Comparison of ENCODE assay signal across 8 cellular contexts in genomic region chr6:19838442-19839236, GRCh38. TPM values are rescaled to one million over a fixed set of nuclear protein-coding genes. Genes with fewer than 3 reads are reported as not detected.
A peak's percentile ranks its signal among the peaks of the same experiment; 100 is the strongest.
DNase-seq lines count a peak whose midpoint lies in the region; ATAC-seq, FAIRE-seq and TF ChIP-seq lines count a peak whose summit lies in the region.

No MANE protein-coding gene starts in this region.

- CTCF ChIA-PET in H1 (lab: Charles Lee; ENCODE audit: partially characterized antibody) = interaction anchor here (0.6 to 0.7 kb wide), 2 partner anchors 814 to 1336 kb away, joined by 3 to 4 read pairs; no protein-coding TSS in a partner anchor

- WGBS in H1 (ENCODE audit: extremely low coverage in 1 of 2, insufficient coverage in 1 of 2, insufficient read length in 1 of 2, insufficient replicate concordance in 2 of 2, low coverage in 1 of 2, low lambda C conversion rate in 2 of 2, missing lambda C conversion rate in 1 of 2), 2 experiments = 2% methylated on average over 63 of the region's 63 CpGs; no CpG with 5 or more reads in 1 of the 2 experiments
- 0% methylated on average over 38 to 40 of the region's 63 CpGs for WGBS in mesodermal cell (ENCODE audit: insufficient coverage in 2 of 2), 2 experiments

- H2BK15ac ChIP-seq in H1 (ENCODE audit: low read length) = no peak overlapping the region

- H3K4me2 ChIP-seq in H1 (ENCODE audit: insufficient read depth in 1 of 2, low read depth in 2 of 2, low read length in 2 of 2) = peak overlapping the region; percentile 56 to 79

- no peak overlapping the region; the same call in 1 of the 2 replicates for H2AK5ac ChIP-seq in H1 (ENCODE audit: low read depth, low read length)

- H4K20me1 ChIP-seq in H1 (replicated peaks in 1 of 2; ENCODE audit: control insufficient read depth in 1 of 2, insufficient read depth in 2 of 2, low read length in 2 of 2) = peaks cover 0 to 2% of the 10 kb centered on the region in 2 experiments

- no peak overlapping the region; the same call in 1 of the 2 replicates for H2BK5ac ChIP-seq in H1 (ENCODE audit: low read depth, low read length)

- H3K27me3 ChIP-seq in H1 (replicated peaks in 1 of 4; ENCODE audit: control insufficient read depth in 3 of 4, extremely low read depth in 1 of 4, insufficient read depth in 3 of 4, low read length in 3 of 4) = peaks cover 0 to 4% (median 0%) of the 10 kb centered on the region in 4 experiments; a peak in 2 of 7 replicates

- H3K36me3 ChIP-seq in H1 (ENCODE audit: control insufficient read depth in 2 of 4, insufficient read depth in 4 of 4, low read length in 3 of 4) = peaks cover 0 to 18% (median 0%) of the 10 kb centered on the region in 4 experiments; a peak in 1 of 8 replicates
- H3K36me3 ChIP-seq in mesodermal cell (ENCODE audit: control insufficient read depth, insufficient read depth, low read length) = no peaks in the 10 kb centered on the region

- H3K9ac ChIP-seq in H1 (replicated peaks in 1 of 4; ENCODE audit: extremely low read depth in 1 of 4, low read depth in 3 of 4, low read length in 3 of 4) = peak overlapping the region in 3 of 4 experiments; percentile 46 to 92 (median 60); a peak in 6 of 7 replicates

- peak overlapping the region; percentile 60; the same call in 1 of the 2 replicates for H2BK12ac ChIP-seq in H1 (ENCODE audit: low read depth, low read length)

- POLR2A ChIA-PET in H1 (lab: Charles Lee; ENCODE audit: partially characterized antibody) = interaction anchor here (0.8 to 3.2 kb wide), 14 partner anchors 9 to 804 kb away, joined by 3 to 48 read pairs (median 5); no protein-coding TSS in a partner anchor

- H4K91ac ChIP-seq in H1 (replicated peaks; ENCODE audit: insufficient read length, low read length) = no peak overlapping the region

- no peak overlapping the region for H2AFZ ChIP-seq in H1 (ENCODE audit: low read length)

- no peak overlapping the region for H3K4ac ChIP-seq in H1 (replicated peaks; ENCODE audit: insufficient read length, low read depth, low read length)

- H3K79me1 ChIP-seq in H1 (ENCODE audit: low read depth, low read length) = no peaks in the 10 kb centered on the region

- H3K56ac ChIP-seq in H1 (replicated peaks; ENCODE audit: insufficient read length, low read depth, low read length) = no peak overlapping the region

- no peak overlapping the region for H4K5ac ChIP-seq in H1 (ENCODE audit: insufficient read length, low read depth, low read length)

- H3K4me3 ChIP-seq in H1 (ENCODE audit: extremely low read depth in 1 of 4, insufficient read depth in 2 of 4, low read depth in 3 of 4, low read length in 4 of 4) = peak overlapping the region; percentile 73 to 88 (median 84)
- peak overlapping the region; percentile 85 for H3K4me3 ChIP-seq in mesodermal cell (ENCODE audit: extremely low read depth, insufficient read depth, low read length, poor library complexity, severe bottlenecking)

- TF ChIP-seq EP300 in H1 (IDR thresholded peaks at IDR 0.05; ENCODE audit: borderline replicate concordance in 1 of 2, low read depth in 2 of 2, low read length in 2 of 2) = no peak

- H3K14ac ChIP-seq in H1 (ENCODE audit: insufficient read length) = no peak overlapping the region

- H3K27ac ChIP-seq in H1 (ENCODE audit: low read depth, low read length) = no peak overlapping the region
- H3K27ac ChIP-seq in mesodermal cell (ENCODE audit: low read depth, low read length, severe bottlenecking) = peak overlapping the region; percentile 90

- TF ChIP-seq RAD21 in H1 (IDR thresholded peaks at IDR 0.05 in 1 of 2, conservative IDR thresholded peaks at IDR 0.05 in 1 of 2; ENCODE audit: low read depth in 2 of 2, low read length in 2 of 2) = no peak

- H2BK120ac ChIP-seq in H1 (replicated peaks; ENCODE audit: low read depth, low read length) = no peak overlapping the region

- no peak overlapping the region for H3K23ac ChIP-seq in H1 (ENCODE audit: insufficient read length)

- H3K9me3 ChIP-seq in H1 (ENCODE audit: insufficient read depth in 2 of 2, low read depth in 1 of 2, low read length in 1 of 2) (no peaks in the 10 kb centered on the region), mesodermal cell (ENCODE audit: control insufficient read depth, low read length) (no peaks in the 10 kb centered on the region)

- DNase-seq in NCI-H510A treated with DMSO at 0.1 percent for 48 hours (lab: John Stamatoyannopoulos, UW) (peak; percentile 32), NCI-H510A (lab: John Stamatoyannopoulos, UW) (no peak), NCI-H2227 (lab: John Stamatoyannopoulos, UW; ENCODE audit: unreplicated experiment) (peak; percentile 17), H1 (ENCODE audit: low read depth in 1 of 2, low spot score in 2 of 2) (peak; percentile 58 to 75), activated T-cell treated with anti-CD3 and anti-CD28 coated beads for 4 hours (no peak), RKO (ENCODE audit: low spot score) (no peak)

- peak in 1 of 2 experiments; percentile 19; a peak in 2 of 3 replicates for TF ChIP-seq POLR2A in H1 (IDR thresholded peaks at IDR 0.05; ENCODE audit: control extremely low read depth in 1 of 2, low read depth in 2 of 2, low read length in 2 of 2)

- peaks cover 18% of the 10 kb centered on the region for H3K23me2 ChIP-seq in H1 (ENCODE audit: low read depth, low read length)

- no peak overlapping the region for H2BK20ac ChIP-seq in H1 (ENCODE audit: low read length)

- no peak for TF ChIP-seq CTCF in H1 (IDR thresholded peaks at IDR 0.05; ENCODE audit: control extremely low read depth in 1 of 3, insufficient read depth in 1 of 3, low read depth in 1 of 3, low read length in 3 of 3)

- H4K8ac ChIP-seq in H1 (ENCODE audit: extremely low read depth, insufficient read depth, low read length) = peak overlapping the region; percentile 91

- no peak for ATAC-seq in HG03135 (IDR thresholded peaks at IDR 0.05; ENCODE audit: unreplicated experiment)

- peaks cover 0 to 6% (median 2%) of the 10 kb centered on the region in 4 experiments; a peak in 3 of 7 replicates for H3K4me1 ChIP-seq in H1 (replicated peaks in 1 of 4; ENCODE audit: control insufficient read depth in 3 of 4, insufficient read depth in 4 of 4, low read length in 3 of 4)
- H3K4me1 ChIP-seq in mesodermal cell (ENCODE audit: control insufficient read depth, insufficient read depth, low read length, poor library complexity, severe bottlenecking) = peaks cover 37% of the 10 kb centered on the region

- no peak overlapping the region; the same call in 1 of the 2 replicates for H3K18ac ChIP-seq in H1 (ENCODE audit: extremely low read depth, low read length)

- no peak for FAIRE-seq in H1 (lab: Jason Lieb, UNC)

- H3K79me2 ChIP-seq in H1 (ENCODE audit: control insufficient read depth in 1 of 2, insufficient read depth in 2 of 2, low read length in 2 of 2) = peaks cover 0 to 13% of the 10 kb centered on the region in 2 experiments; a peak in 2 of 4 replicates

TF ChIP-seq in H1, 55 proteins besides CTCF, POLR2A, EP300 and RAD21:
- 0 out of 2 replicates have a peak, but pooled peaks have one; percentile 21 for TF ChIP-seq MAX (IDR thresholded peaks at IDR 0.05)
- TF ChIP-seq KDM4A (IDR thresholded peaks at IDR 0.05; ENCODE audit: low read depth, low read length, severe bottlenecking) = peak; percentile 32
- no peak for TF ChIP-seq RFX5 (IDR thresholded peaks at IDR 0.05; ENCODE audit: borderline replicate concordance, low read depth, low read length)
- TF ChIP-seq PHF8 (conservative IDR thresholded peaks at IDR 0.05; ENCODE audit: low read depth, low read length) = 0 out of 2 replicates have a peak, but pooled peaks have one; percentile 19
- peak; percentile 44 for TF ChIP-seq TBP (IDR thresholded peaks at IDR 0.05; ENCODE audit: low read depth, low read length)
- no peak for TF ChIP-seq JUN (IDR thresholded peaks at IDR 0.05; ENCODE audit: low read depth, low read length)
- peak; percentile 45 for TF ChIP-seq RNF2 (IDR thresholded peaks at IDR 0.05; ENCODE audit: borderline replicate concordance, low read depth, low read length, missing control alignments, poor library complexity, severe bottlenecking)
- TF ChIP-seq EGR1 (IDR thresholded peaks at IDR 0.05; ENCODE audit: borderline replicate concordance, low read depth, low read length) = 0 out of 2 replicates have a peak, but pooled peaks have one; percentile 11
- TF ChIP-seq ASH2L (IDR thresholded peaks at IDR 0.05; ENCODE audit: low read length) = peak; percentile 38
- peak; percentile 63; the same call in 1 of the 2 replicates for TF ChIP-seq TAF1 (IDR thresholded peaks at IDR 0.05; ENCODE audit: low read depth, low read length)
- peak in 1 of 2 experiments; percentile 61; a peak in 1 of 4 replicates for TF ChIP-seq SIN3A (conservative IDR thresholded peaks at IDR 0.05 in 1 of 2, IDR thresholded peaks at IDR 0.05 in 1 of 2; ENCODE audit: low read depth in 1 of 2, low read length in 2 of 2)
- no peak for TF ChIP-seq EZH2 (IDR thresholded peaks at IDR 0.05; ENCODE audit: low read depth, low read length, severe bottlenecking)
- TF ChIP-seq CHD2 (IDR thresholded peaks at IDR 0.05; ENCODE audit: low read length) = no peak
- TF ChIP-seq SP4 (IDR thresholded peaks at IDR 0.05; ENCODE audit: low read length) = 0 out of 2 replicates have a peak, but pooled peaks have one; percentile 24
- TF ChIP-seq TCF12 (IDR thresholded peaks at IDR 0.05; ENCODE audit: low read depth, low read length) = 0 out of 2 replicates have a peak, but pooled peaks have one; percentile 69

RNA-seq across cellular contexts. Expression of gene ID4, which starts 1.5 kb away (rescaled TPM):
- total RNA-seq in H1 (2021; fragmentation: NEBNext Ultra II Directional; extraction: Animal tissue kit (Norgen Biotek cat#: 25700)) = 8.3 and 8.8 TPM in 2 replicates
- 2.0 and 4.4 TPM in 2 replicates for polyA plus RNA-seq in H1 (2011; rRNA removed)
- polyA plus RNA-seq in H1 (2011; cell fraction: cytosol; rRNA removed) = 8.1 TPM
- 5.3 TPM for polyA plus RNA-seq in H1 (2011; cell fraction: nucleus; rRNA removed)
- 2.2 to 4.8 TPM (median 3.7 TPM) in 4 replicates for polyA plus RNA-seq in H1 (2012, experiment 1 of 2)
- polyA plus RNA-seq in H1 (2012, experiment 2 of 2) = 2.5 TPM
- polyA plus RNA-seq in H1 (2013, experiment 1 of 2) = 3.1 TPM
- polyA plus RNA-seq in H1 (2013, experiment 2 of 2) = 2.8 TPM
- 0.88 and 1.5 TPM in 2 replicates for polyA minus RNA-seq in H1 (2011; rRNA and poly(A)+ RNA removed)
- 10.7 TPM for polyA minus RNA-seq in H1 (2011; cell fraction: cytosol; rRNA and poly(A)+ RNA removed)
- 14.5 TPM for polyA minus RNA-seq in H1 (2011; cell fraction: nucleus; rRNA and poly(A)+ RNA removed)
- polyA plus RNA-seq in mesodermal cell (2013, experiment 1 of 2) = 46.9 TPM
- 38.6 TPM for polyA plus RNA-seq in mesodermal cell (2013, experiment 2 of 2)

Comparison
In these comparisons a context has a peak if more than half of its experiments do, and no peak if none do; other contexts are left out.
1. DNase-seq: peak in NCI-H510A treated with DMSO at 0.1 percent for 48 hours (single experiment), NCI-H2227 (single experiment) and H1 (2 of 2); none in NCI-H510A (single experiment), activated T-cell treated with anti-CD3 and anti-CD28 coated beads for 4 hours (single experiment) and RKO (single experiment).